23 cellular contexts compared by ENCODE assay signal in the genomic region with DNA sequence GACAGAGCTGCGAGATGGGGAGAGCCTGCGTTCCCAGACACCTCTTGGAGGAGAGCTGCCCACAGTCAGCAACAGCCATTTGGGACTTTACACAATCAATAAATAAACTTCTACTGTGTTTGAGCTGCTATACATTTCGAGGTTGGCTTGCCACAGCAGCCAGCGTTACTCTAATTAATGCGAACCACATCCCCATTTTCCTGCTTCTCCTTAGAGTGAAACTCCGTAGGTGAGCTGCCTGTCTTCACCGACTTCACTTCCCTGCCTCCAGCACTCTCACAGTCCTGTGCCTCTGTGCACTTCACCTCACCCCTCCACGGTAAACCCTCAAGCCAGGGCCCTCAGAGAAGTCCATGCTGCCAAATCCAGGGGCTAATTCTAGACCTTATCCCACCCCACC. TPM values are rescaled to one million over a fixed set of nuclear protein-coding genes. Genes with fewer than 3 reads are reported as not detected.
DNase-seq lines count a peak whose midpoint lies in the region; TF ChIP-seq lines count a peak whose summit lies in the region.
"Had no signal": no experiment of that assay in that cellular context is flagged by ENCODE, and none has a peak within 500 bp of the region (broad histone marks: within the 10 kb centered on the region; RNA-seq: fewer than 3 reads in every experiment).

No MANE protein-coding gene starts in this region.

- DNase-seq in SKM-1 treated with dmso at 0.1 percent for 144 hours (lab: John Stamatoyannopoulos, UW; ENCODE audit: unreplicated experiment) (peak; percentile 15), SKM-1 (lab: John Stamatoyannopoulos, UW; ENCODE audit: unreplicated experiment) (no peak), NB4 (ENCODE audit: low read depth) (peak; percentile 35), cerebellar cortex (ENCODE audit: low spot score) (peak; percentile 26), osteoblast (ENCODE audit: insufficient read length, low spot score, missing footprints) (peak; percentile 64), NCI-H1694 (lab: John Stamatoyannopoulos, UW) (no peak), NCI-H1092 (lab: John Stamatoyannopoulos, UW) (no peak), amniotic stem cell (lab: John Stamatoyannopoulos, UW) (no peak)
- DNase-seq: AML-193; C1 segment of cervical spinal cord; CD8-positive, alpha-beta T cell; DND-41; GM23248; IMR-90; MV-4-11; NCI-H187; NCI-H446 treated with DMSO at 0.1 percent for 48 hours; NCI-H526 treated with DMSO at 0.1 percent for 48 hours; SJCRH30 had no signal

- TF ChIP-seq CTCF in NB4 (IDR thresholded peaks at IDR 0.05; ENCODE audit: low read depth, low read length): no peak
- no peak for TF ChIP-seq CTCF in osteoblast (IDR thresholded peaks at IDR 0.05; ENCODE audit: extremely low read depth, low read depth, low read length)

- H4K20me1 ChIP-seq in osteoblast (ENCODE audit: insufficient read depth, low read length): no peaks in the 10 kb centered on the region

- no peak overlapping the region for H3K27ac ChIP-seq in osteoblast (ENCODE audit: low read depth, low read length)
- H3K27ac ChIP-seq: GM23248, KMS-11, SJCRH30 had no signal

- TF ChIP-seq POLR2A in NB4 (IDR thresholded peaks at IDR 0.05; ENCODE audit: extremely low read depth, insufficient read length): no peak

- no peaks in the 10 kb centered on the region for H3K79me2 ChIP-seq in osteoblast (ENCODE audit: insufficient read depth, low read length)

- peaks cover 7% of the 10 kb centered on the region for H3K4me1 ChIP-seq in osteoblast (ENCODE audit: insufficient read depth, low read length)
- H3K4me1 ChIP-seq: HAP-1, SJCRH30 had no signal

- H3K9me3 ChIP-seq in osteoblast (ENCODE audit: low read depth, low read length): no peaks in the 10 kb centered on the region
- H3K9me3 ChIP-seq: HAP-1, SJCRH30 had no signal

- no peaks in the 10 kb centered on the region for H3K36me3 ChIP-seq in osteoblast (ENCODE audit: insufficient read depth, low read length)
- H3K36me3 ChIP-seq: HAP-1, SJCRH30 had no signal

- H3K27me3 ChIP-seq in osteoblast (ENCODE audit: insufficient read depth, low read length): peaks cover 9% of the 10 kb centered on the region
- H3K27me3 ChIP-seq: SJCRH30 had no signal

- no peak overlapping the region for H3K4me3 ChIP-seq in NB4 (ENCODE audit: low read depth, low read length)
- H3K4me3 ChIP-seq in osteoblast (ENCODE audit: insufficient read depth, low read length): no peak overlapping the region
- H3K4me3 ChIP-seq: GM23248, HAP-1, SJCRH30 had no signal

- H3K4me2 ChIP-seq in osteoblast (ENCODE audit: insufficient read depth, low read length): no peak overlapping the region
- H3K4me2 ChIP-seq: KMS-11 had no signal

- no peak overlapping the region for H2AFZ ChIP-seq in osteoblast (ENCODE audit: low read length)
- H2AFZ ChIP-seq: GM23248 had no signal

RNA-seq across cellular contexts. Expression of a gene that starts 5.9 kb away (rescaled TPM):
- total RNA-seq in osteoblast: not detected in 2 replicates
- total RNA-seq: A172; CD8-positive, alpha-beta T cell; GM23248; HT1080; IMR-90; SJCRH30 had no signal

RNA-seq across cellular contexts. Expression of a gene that starts 29.4 kb away (rescaled TPM):
- not detected in 2 replicates for total RNA-seq in osteoblast
- total RNA-seq: CD8-positive, alpha-beta T cell; GM23248; HT1080; IMR-90; SJCRH30 had no signal

Comparison
In these comparisons a context has a peak if more than half of its experiments do, and no peak if none do; other contexts are left out.
1. DNase-seq: peak in SKM-1 treated with dmso at 0.1 percent for 144 hours (single experiment), NB4 (single experiment), cerebellar cortex (single experiment) and osteoblast (single experiment); none in SKM-1 (single experiment), NCI-H1694 (single experiment), NCI-H1092 (single experiment) and amniotic stem cell (single experiment).